In genomic region chr21:42980312-42980958, GRCh38 we compare ENCODE assay signal across 1 cellular context.
TF ChIP-seq lines count a peak whose summit lies in the region.

No MANE protein-coding gene starts in this region.

TF ChIP-seq in WTC11, 78 proteins besides CTCF, POLR2A, EP300 and RAD21 (continued from another document):
- TF ChIP-seq ZNF425 (CRISPR knock-in tag; conservative IDR thresholded peaks at IDR 0.05) = no peak
- TF ChIP-seq USF2 (CRISPR knock-in tag; IDR thresholded peaks at IDR 0.05) = no peak
- TF ChIP-seq KAT7 (CRISPR knock-in tag; IDR thresholded peaks at IDR 0.05; ENCODE audit: borderline replicate concordance) = no peak
- TF ChIP-seq MXD4 (CRISPR knock-in tag; IDR thresholded peaks at IDR 0.05; ENCODE audit: borderline replicate concordance) = no peak
- TF ChIP-seq ZMAT4 (CRISPR knock-in tag; IDR thresholded peaks at IDR 0.05) = no peak
- TF ChIP-seq CREB1 (CRISPR knock-in tag; IDR thresholded peaks at IDR 0.05) = no peak
- TF ChIP-seq ZNF512 (CRISPR knock-in tag; IDR thresholded peaks at IDR 0.05; ENCODE audit: borderline replicate concordance) = no peak
- TF ChIP-seq RORB (CRISPR knock-in tag; IDR thresholded peaks at IDR 0.05) = no peak
- no peak for TF ChIP-seq TP53 (CRISPR knock-in tag; IDR thresholded peaks at IDR 0.05)
